ENCODE assay signal across 1 cellular context in the genomic region with DNA sequence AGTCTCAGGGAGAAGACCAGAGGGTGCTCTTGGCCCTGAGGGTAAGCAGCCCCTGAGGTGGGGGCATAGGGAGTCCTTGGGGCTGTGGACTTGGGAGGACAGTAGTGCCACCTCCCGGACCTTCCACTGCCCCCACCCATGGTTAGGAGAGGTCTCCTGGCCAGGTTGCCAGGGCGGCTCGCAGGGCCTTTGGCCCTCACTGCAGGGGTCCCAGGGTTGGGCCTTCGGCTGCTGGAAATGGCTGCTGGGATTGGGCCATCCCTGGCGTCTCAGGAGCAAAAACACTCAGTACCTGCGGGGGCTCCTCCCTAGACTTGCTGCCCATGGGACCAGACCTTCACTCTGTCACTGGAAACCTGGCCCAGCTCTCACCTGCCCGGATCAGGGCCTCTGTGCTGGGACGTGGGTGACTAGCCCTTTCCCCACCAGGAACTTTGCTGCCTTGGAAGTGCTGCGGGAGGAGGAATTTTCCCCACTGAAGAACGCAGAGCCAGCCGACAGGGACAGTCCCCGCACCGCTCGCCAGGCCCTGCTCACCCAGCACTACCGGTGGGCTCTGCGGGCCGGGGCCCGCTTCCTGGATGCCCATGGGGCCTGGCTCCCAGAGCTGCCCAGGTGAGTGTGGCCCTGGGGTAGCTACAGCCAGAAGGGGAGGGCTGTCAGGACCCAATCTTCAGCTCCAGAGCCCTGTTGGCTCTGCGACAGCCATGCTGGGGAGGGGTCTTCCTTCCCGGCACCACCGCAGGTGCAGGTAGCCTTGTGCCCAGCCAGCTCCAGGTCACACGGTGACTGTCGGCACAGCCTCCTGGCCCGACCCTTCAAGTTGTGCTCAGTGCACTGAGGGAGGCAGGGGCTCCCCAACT.
TF ChIP-seq lines count a peak whose summit lies in the region.

No MANE protein-coding gene starts in this region.

TF ChIP-seq in H1, 55 proteins besides CTCF, POLR2A, EP300 and RAD21:
- TF ChIP-seq CREB1 (IDR thresholded peaks at IDR 0.05) (no peak), PHF8 (conservative IDR thresholded peaks at IDR 0.05; ENCODE audit: low read depth, low read length) (no peak), SIX5 (IDR thresholded peaks at IDR 0.05; ENCODE audit: low read depth, low read length) (no peak), EGR1 (IDR thresholded peaks at IDR 0.05; ENCODE audit: borderline replicate concordance, low read depth, low read length) (no peak), JUND (IDR thresholded peaks at IDR 0.05; ENCODE audit: low read length) (no peak)
